ENCODE assay signal across 19 cellular contexts in the genomic region with DNA sequence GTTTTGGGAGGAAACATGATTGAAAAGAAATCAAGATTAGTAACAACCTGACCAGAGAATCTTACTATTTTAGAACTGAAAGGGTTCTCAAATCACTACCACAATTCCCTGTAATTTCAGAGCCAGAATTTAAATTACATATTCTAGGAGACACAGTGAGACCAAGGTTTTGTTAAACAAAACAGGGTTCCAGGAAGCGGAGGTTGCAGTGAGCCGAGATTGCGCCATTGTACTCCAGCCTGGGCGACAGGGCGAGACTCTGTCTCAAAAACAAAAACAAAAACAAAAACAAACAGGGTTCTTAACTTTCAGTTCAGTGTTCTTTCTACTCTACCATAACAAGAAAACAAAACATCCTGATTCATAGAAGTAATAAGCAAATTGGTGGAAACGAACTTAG. TPM values are rescaled to one million over a fixed set of nuclear protein-coding genes. Genes with fewer than 3 reads are reported as not detected.
DNase-seq lines count a peak whose midpoint lies in the region; ATAC-seq, FAIRE-seq and TF ChIP-seq lines count a peak whose summit lies in the region.
"Had no signal": no experiment of that assay in that cellular context is flagged by ENCODE, and none has a peak within 500 bp of the region (broad histone marks: within the 10 kb centered on the region; RNA-seq: fewer than 3 reads in every experiment).

No MANE protein-coding gene starts in this region.

- no peak overlapping the region for H3K27ac Mint-ChIP-seq in activated CD4-positive, alpha-beta memory T cell treated with anti-CD3 and anti-CD28 coated beads for 36 hours
- H3K27ac Mint-ChIP-seq: HFFc6 had no signal

- H3K4me1 ChIP-seq in HUES48 (ENCODE audit: control insufficient read depth, insufficient read depth, low read length): peaks cover 50% of the 10 kb centered on the region
- H3K4me1 ChIP-seq in K562 (replicated peaks in 1 of 2; ENCODE audit: control insufficient read depth in 2 of 2, insufficient read depth in 2 of 2, low read length in 2 of 2): no peaks in the 10 kb centered on the region
- H3K4me1 ChIP-seq in iPS-18a (ENCODE audit: control insufficient read depth, low read depth, low read length): peaks cover 38% of the 10 kb centered on the region
- H3K4me1 ChIP-seq: BE2C had no signal

- H2AFZ ChIP-seq in K562 (ENCODE audit: low read depth, low read length): no peak overlapping the region

- no peaks in the 10 kb centered on the region for H3K79me2 ChIP-seq in K562 (ENCODE audit: control insufficient read depth, insufficient read depth, low read length)

- no peaks in the 10 kb centered on the region for H3K9me3 Mint-ChIP-seq in activated CD4-positive, alpha-beta memory T cell treated with anti-CD3 and anti-CD28 coated beads for 36 hours
- H3K9me3 Mint-ChIP-seq: CD4-positive, alpha-beta memory T cell; HFFc6 had no signal

- H3K36me3 ChIP-seq in HUES48 (ENCODE audit: control insufficient read depth, insufficient read depth, low read length): peaks cover 13% of the 10 kb centered on the region; the same call in 1 of the 2 replicates
- peaks cover 27% of the 10 kb centered on the region; the same call in 1 of the 3 replicates for H3K36me3 ChIP-seq in K562 (ENCODE audit: control insufficient read depth, insufficient read depth, low read length)
- peaks cover 4% of the 10 kb centered on the region for H3K36me3 ChIP-seq in iPS-18a (ENCODE audit: control insufficient read depth, low read depth, low read length)

- POLR2A ChIA-PET in K562 (lab: Yijun Ruan, JAX): interaction anchor here (0.5 to 0.6 kb wide), 2 partner anchors 67 to 819 kb away, joined by 3 read pairs; no protein-coding TSS in a partner anchor
- POLR2A ChIA-PET in activated CD4-positive, alpha-beta memory T cell treated with anti-CD3 and anti-CD28 coated beads for 36 hours (lab: Charles Lee): no interaction called here

- no TSS peak for BruUV-seq in K562 (replicated peaks; lab: Mats Ljungman, UMichigan)

- TF ChIP-seq EP300 in K562 (IDR thresholded peaks at IDR 0.05; ENCODE audit: low read length): no peak

- no peaks in the 10 kb centered on the region for H3K9me1 ChIP-seq in K562 (ENCODE audit: control insufficient read depth, insufficient read depth, low read length)

- H3K36me3 Mint-ChIP-seq in activated CD4-positive, alpha-beta memory T cell treated with anti-CD3 and anti-CD28 coated beads for 36 hours: peaks cover 25% of the 10 kb centered on the region

- peak overlapping the region; percentile 43 for H3K4me3 ChIP-seq in HUES48 (ENCODE audit: low read depth, low read length)
- no peak overlapping the region for H3K4me3 ChIP-seq in K562
- peak overlapping the region; percentile 30 for H3K4me3 ChIP-seq in iPS-18a (ENCODE audit: low read length)
- H3K4me3 ChIP-seq: GM12878 had no signal

- H3K27me3 ChIP-seq in HUES48 (ENCODE audit: control insufficient read depth, insufficient read depth, low read length) (no peaks in the 10 kb centered on the region), K562 (ENCODE audit: control insufficient read depth in 2 of 2, insufficient read depth in 2 of 2, low read length in 2 of 2) (no peaks in the 10 kb centered on the region), iPS-18a (ENCODE audit: control insufficient read depth, insufficient read depth, low read length) (no peaks in the 10 kb centered on the region)
- H3K27me3 ChIP-seq: BE2C had no signal

- H3K9ac ChIP-seq in HUES48 (ENCODE audit: low read depth, low read length) (0 out of 2 replicates have a peak overlapping the region, but pooled peaks have one; percentile 25), K562 (ENCODE audit: insufficient read depth in 1 of 2, low read depth in 2 of 2, low read length in 2 of 2) (no peak overlapping the region), iPS-18a (ENCODE audit: low read length) (no peak overlapping the region)

- H3K4me3 Mint-ChIP-seq in activated CD4-positive, alpha-beta memory T cell treated with anti-CD3 and anti-CD28 coated beads for 36 hours: no peak overlapping the region
- H3K4me3 Mint-ChIP-seq: CD4-positive, alpha-beta memory T cell; HFFc6 had no signal

- WGBS in K562 (ENCODE audit: insufficient coverage, low coverage, missing lambda C conversion rate): 88% methylated on average over 6 of the region's 6 CpGs

- intact Hi-C loops in K562 (cut with micrococcal nuclease): no loop called here
- intact Hi-C loops in activated CD4-positive, alpha-beta memory T cell treated with anti-CD3 and anti-CD28 coated beads for 36 hours (cut with micrococcal nuclease): no loop called here

- FAIRE-seq in K562 (lab: Jason Lieb, UNC) (peak; percentile 40), GM19239 (lab: Jason Lieb, UNC) (no peak)
- FAIRE-seq: A204.1, GM12878, GM18507 had no signal

- H3K9me3 ChIP-seq in HUES48 (ENCODE audit: control insufficient read depth, insufficient read depth, low read length) (no peaks in the 10 kb centered on the region), K562 (replicated peaks; ENCODE audit: control insufficient read depth, insufficient read depth, low read depth, low read length) (no peaks in the 10 kb centered on the region), iPS-18a (ENCODE audit: control insufficient read depth, low read depth, low read length) (no peaks in the 10 kb centered on the region)
- H3K9me3 ChIP-seq: BE2C had no signal

- no peaks in the 10 kb centered on the region for H3K4me1 Mint-ChIP-seq in activated CD4-positive, alpha-beta memory T cell treated with anti-CD3 and anti-CD28 coated beads for 36 hours (ENCODE audit: low read depth)
- H3K4me1 Mint-ChIP-seq: CD4-positive, alpha-beta memory T cell had no signal

- no peak for TF ChIP-seq CTCF in K562 (IDR thresholded peaks at IDR 0.05 in 2 of 3, conservative IDR thresholded peaks at IDR 0.05 in 1 of 3; ENCODE audit: insufficient read depth in 2 of 3, low read depth in 1 of 3, low read length in 3 of 3)

- DNase-seq in K562 (ENCODE audit: extremely low read depth in 1 of 4, low spot score in 3 of 4) (no peak), activated gamma-delta T cell (lab: John Stamatoyannopoulos, UW) (no peak), GM19239 (ENCODE audit: insufficient read length, low spot score) (no peak), 8988T (no peak)
- no peak for DNase-seq in activated CD4-positive, alpha-beta memory T cell treated with anti-CD3 and anti-CD28 coated beads for 36 hours
- DNase-seq: BE2C; CD4-positive, alpha-beta memory T cell; DMS79; GOT3; HCEC 1CT; HFFc6; IMR-90; KG1 had no signal

- no peak for TF ChIP-seq RAD21 in K562 (CRISPR knock-in tag; conservative IDR thresholded peaks at IDR 0.05 in 1 of 2, IDR thresholded peaks at IDR 0.05 in 1 of 2)

- in situ Hi-C loops in K562 (cut with MboI): no loop called here

- ATAC-seq in K562: no peak
- ATAC-seq: GM12878 had no signal

- H3K27ac ChIP-seq in HUES48 (ENCODE audit: low read depth, low read length) (peak overlapping the region; percentile 78), K562 (ENCODE audit: extremely low read depth, low read depth, low read length) (no peak overlapping the region), iPS-18a (ENCODE audit: low read length) (peak overlapping the region; percentile 10)
- H3K27ac ChIP-seq: C4-2B had no signal

- no peaks in the 10 kb centered on the region for H3K27me3 Mint-ChIP-seq in activated CD4-positive, alpha-beta memory T cell treated with anti-CD3 and anti-CD28 coated beads for 36 hours
- H3K27me3 Mint-ChIP-seq: CD4-positive, alpha-beta memory T cell had no signal

- CTCF ChIA-PET in K562 (lab: Yijun Ruan, JAX; ENCODE audit: low intra/inter-chr PET ratio): no interaction called here
- CTCF ChIA-PET in activated CD4-positive, alpha-beta memory T cell treated with anti-CD3 and anti-CD28 coated beads for 36 hours (lab: Charles Lee): no interaction called here

- no peaks in the 10 kb centered on the region for H4K20me1 ChIP-seq in K562 (replicated peaks; ENCODE audit: control insufficient read depth, insufficient read depth, low read length)

- no peak for TF ChIP-seq POLR2A in K562 (conservative IDR thresholded peaks at IDR 0.05)

- no peak overlapping the region for H3K4me2 ChIP-seq in K562 (ENCODE audit: insufficient read depth, low read length)

TF ChIP-seq in K562, 482 proteins besides CTCF, POLR2A, EP300 and RAD21 (continues in another document):
- TF ChIP-seq PTBP1 (IDR thresholded peaks at IDR 0.05; ENCODE audit: low read depth, low read length) (no peak), ZNF507 (tag; conservative IDR thresholded peaks at IDR 0.05) (no peak), ESRRB (CRISPR knock-in tag; IDR thresholded peaks at IDR 0.05; ENCODE audit: borderline replicate concordance) (no peak), CEBPG (CRISPR knock-in tag; IDR thresholded peaks at IDR 0.05) (no peak), CEBPG (tag; conservative IDR thresholded peaks at IDR 0.05 in 1 of 2, IDR thresholded peaks at IDR 0.05 in 1 of 2) (no peak)

RNA-seq across cellular contexts. Expression of a gene that starts 57.6 kb away (rescaled TPM):
- 23.5 and 103 TPM in 2 replicates for total RNA-seq in K562 (2011; cell fraction: chromatin; rRNA removed; ENCODE audit: low replicate concordance)
- 11.0 and 16.2 TPM in 2 replicates for total RNA-seq in K562 (2011; cell fraction: nucleolus; rRNA removed)
- total RNA-seq in K562 (2011; cell fraction: nucleoplasm; rRNA removed): 39.5 and 72.8 TPM in 2 replicates
- total RNA-seq in K562 (2014; rRNA removed) (26.1 and 28.3 TPM in 2 replicates), K562 (2014; rRNA removed; fragmentation: Illumina TruSeq; extraction: Trizol) (26.5 and 31.0 TPM in 2 replicates), K562 (2015; rRNA removed; fragmentation: Illumina TruSeq; extraction: Trizol) (22.6 and 25.5 TPM in 2 replicates), K562 (2021) (25.3 and 25.7 TPM in 2 replicates)
- polyA plus RNA-seq in K562 (2011; rRNA removed) (17.8 and 25.4 TPM in 2 replicates), K562 (2014; fragmentation: Illumina TruSeq; extraction: Trizol) (19.4 and 24.1 TPM in 2 replicates), K562 (2014; fragmentation: Nextera tagmentation; extraction: Ambion mirVana) (1 to 10 TPM; 5.6 to 8.7 TPM), K562 (2014; rRNA removed) (24.4 and 33.2 TPM in 2 replicates)
- polyA plus RNA-seq in K562 (2011; cell fraction: cytosol; rRNA removed): 4.5 and 7.4 TPM in 2 replicates
- 16.7 and 25.4 TPM in 2 replicates for polyA plus RNA-seq in K562 (2011; cell fraction: nucleus; rRNA removed)
- polyA plus RNA-seq in K562 (2012): 10.2 and 10.3 TPM in 2 replicates
- polyA minus RNA-seq in K562 (2011; rRNA and poly(A)+ RNA removed): 46.8 and 53.3 TPM in 2 replicates
- 6.7 and 12.4 TPM in 2 replicates for polyA minus RNA-seq in K562 (2011; cell fraction: cytosol; rRNA and poly(A)+ RNA removed)
- polyA minus RNA-seq in K562 (2011; cell fraction: nucleus; rRNA and poly(A)+ RNA removed): 51.2 and 80.2 TPM in 2 replicates
- 10 to 100 TPM; 18.6 to 19.8 TPM for total RNA-seq in activated CD4-positive, alpha-beta memory T cell treated with anti-CD3 and anti-CD28 coated beads for 36 hours
